9 cellular contexts compared by ENCODE assay signal in the genomic region with DNA sequence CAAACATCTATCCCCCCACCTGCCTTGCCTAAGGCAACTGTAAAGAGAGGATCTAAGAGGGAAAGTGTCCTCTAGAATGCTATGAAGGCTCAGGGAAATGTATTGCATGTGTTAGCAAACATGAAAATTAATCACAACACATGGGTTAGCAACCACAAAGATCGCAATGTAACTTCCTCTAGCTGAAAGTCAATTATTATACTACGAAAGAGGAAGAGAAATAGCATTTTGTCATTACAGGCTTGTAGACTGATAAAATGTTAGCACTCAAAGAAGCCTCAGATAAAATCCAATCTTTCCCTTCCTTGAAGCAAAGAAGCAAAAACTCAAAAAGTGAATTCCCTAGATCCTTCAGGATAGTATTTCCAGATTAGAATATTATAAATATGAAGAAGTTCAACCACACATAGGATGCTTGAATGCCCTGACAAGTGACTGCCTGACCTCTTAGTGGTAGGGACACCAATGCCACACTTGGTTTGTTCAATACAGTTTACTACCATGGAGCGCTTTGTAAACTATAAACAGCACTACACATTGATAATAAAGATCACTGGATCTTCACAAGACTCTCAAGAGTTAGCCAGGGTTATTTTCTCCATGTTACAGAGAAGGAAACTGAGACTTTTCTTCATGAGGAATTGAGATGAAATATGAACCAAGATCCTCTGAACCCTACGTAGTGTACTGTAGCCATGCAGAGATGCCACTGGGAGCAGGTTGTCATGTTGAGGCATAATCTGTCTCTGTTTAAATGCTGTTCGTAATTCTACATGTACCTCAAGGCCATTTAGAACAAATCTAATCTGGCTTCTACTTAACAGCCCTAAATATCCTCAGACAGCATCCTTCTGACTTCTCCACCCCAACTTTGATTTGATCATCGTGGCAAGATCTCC.
DNase-seq lines count a peak whose midpoint lies in the region; ATAC-seq and TF ChIP-seq lines count a peak whose summit lies in the region.
"Had no signal": no experiment of that assay in that cellular context is flagged by ENCODE, and none has a peak within 500 bp of the region (broad histone marks: within the 10 kb centered on the region; RNA-seq: fewer than 3 reads in every experiment).

No MANE protein-coding gene starts in this region.

- H3K4me3 ChIP-seq in MG63 (no peak overlapping the region), vagina (no peak overlapping the region)

- no peaks in the 10 kb centered on the region for H3K27me3 ChIP-seq in MG63
- no peaks in the 10 kb centered on the region for H3K27me3 ChIP-seq in vagina

- H3K36me3 ChIP-seq in MG63 (no peaks in the 10 kb centered on the region), vagina (no peaks in the 10 kb centered on the region)

- no peak overlapping the region for H3K27ac ChIP-seq in vagina

- DNase-seq in MV-4-11 (lab: John Stamatoyannopoulos, UW), result peak; percentile 91
- peak; percentile 34 for DNase-seq in pons (ENCODE audit: low spot score)
- no peak for DNase-seq in MG63
- DNase-seq in NCI-H774 (lab: John Stamatoyannopoulos, UW), result no peak
- no peak for DNase-seq in COR-L47 (lab: John Stamatoyannopoulos, UW)
- no peak for DNase-seq in vagina (ENCODE audit: extremely low spot score in 2 of 2)
- DNase-seq: NCI-H2171 treated with DMSO at 0.1 percent for 48 hours had no signal

- peaks cover 9% of the 10 kb centered on the region for H3K4me1 ChIP-seq in vagina

- intact Hi-C loops in vagina (cut with DNase I), result no loop called here

- no peaks in the 10 kb centered on the region for H3K9me3 ChIP-seq in MG63
- no peaks in the 10 kb centered on the region for H3K9me3 ChIP-seq in vagina

- no peak for TF ChIP-seq CTCF in vagina (IDR thresholded peaks at IDR 0.05)

- no peak for TF ChIP-seq POLR2A in vagina (IDR thresholded peaks at IDR 0.05)

- ATAC-seq in GM19025 (IDR thresholded peaks at IDR 0.05; ENCODE audit: low read depth, unreplicated experiment) (peak; percentile 44), HG02852 (IDR thresholded peaks at IDR 0.05; ENCODE audit: unreplicated experiment) (peak; percentile 55)

Comparison
In these comparisons a context has a peak if more than half of its experiments do, and no peak if none do; other contexts are left out.
1. DNase-seq: peak in MV-4-11 (single experiment) and pons (single experiment); none in MG63 (single experiment), NCI-H774 (single experiment), COR-L47 (single experiment) and vagina (0 of 2).